Comparison of ENCODE assay signal across 9 cellular contexts in the genomic region with DNA sequence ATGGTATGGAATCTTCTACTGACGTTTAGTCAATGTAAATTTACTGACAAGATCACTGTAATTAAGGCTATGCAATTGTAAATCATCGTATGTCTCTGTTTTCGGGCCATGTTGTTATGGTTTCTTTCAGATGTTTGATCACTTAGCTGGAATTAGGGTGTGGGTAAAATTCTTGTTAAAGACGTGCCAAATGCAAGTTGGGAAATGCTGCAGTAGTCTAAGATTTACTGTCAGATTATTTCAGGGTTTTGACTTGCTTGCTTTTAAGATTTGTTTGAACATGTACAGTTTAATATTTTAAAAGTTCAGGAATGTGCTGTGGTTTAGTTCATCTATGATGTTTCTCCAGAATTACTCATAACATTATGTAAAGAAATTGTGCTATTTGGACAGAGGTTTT. TPM values are rescaled to one million over a fixed set of nuclear protein-coding genes. Genes with fewer than 3 reads are reported as not detected.
DNase-seq lines count a peak whose midpoint lies in the region; ATAC-seq and TF ChIP-seq lines count a peak whose summit lies in the region.
"Had no signal": no experiment of that assay in that cellular context is flagged by ENCODE, and none has a peak within 500 bp of the region (broad histone marks: within the 10 kb centered on the region; RNA-seq: fewer than 3 reads in every experiment).

No MANE protein-coding gene starts in this region.

- H3K36me3 ChIP-seq in suprapubic skin = no peaks in the 10 kb centered on the region
- no peaks in the 10 kb centered on the region for H3K36me3 ChIP-seq in gastrocnemius medialis

- H3K4me3 ChIP-seq in suprapubic skin = peak overlapping the region; percentile 20
- H3K4me3 ChIP-seq in gastrocnemius medialis = no peak overlapping the region

- H3K4me3 Mint-ChIP-seq in activated naive CD4-positive, alpha-beta T cell treated with anti-CD3 and anti-CD28 coated beads, Interleukin-2, amount 50 U/mL, for 24 hours = peak overlapping the region; percentile 82
- peak overlapping the region; percentile 63 for H3K4me3 Mint-ChIP-seq in activated T-helper 1 cell treated with anti-CD3 and anti-CD28 coated beads, Interleukin-12 subunit alpha, Interleukin-12 subunit beta, Interleukin-2, Interleukin-4 antibody, amounts not matched to agents 30 ng/mL and 10 ng/mL and 1 ng/mL, durations not matched to agents 14 hours and 24 hours and 36 hours
- H3K4me3 Mint-ChIP-seq: CD14-positive monocyte had no signal

- H3K27me3 ChIP-seq in foreskin keratinocyte (no peaks in the 10 kb centered on the region), suprapubic skin (no peaks in the 10 kb centered on the region), gastrocnemius medialis (no peaks in the 10 kb centered on the region)

- H3K4me1 ChIP-seq in foreskin keratinocyte (peaks cover 73% of the 10 kb centered on the region), suprapubic skin (peaks cover 76% of the 10 kb centered on the region), gastrocnemius medialis (peaks cover 30 to 53% of the 10 kb centered on the region in 2 donors)

- TF ChIP-seq POLR2A in suprapubic skin (IDR thresholded peaks at IDR 0.05) (no peak), gastrocnemius medialis (IDR thresholded peaks at IDR 0.05) (no peak)

- H3K9me3 ChIP-seq in suprapubic skin (no peaks in the 10 kb centered on the region), gastrocnemius medialis (no peaks in the 10 kb centered on the region)

- TF ChIP-seq CTCF in foreskin keratinocyte (conservative IDR thresholded peaks at IDR 0.05) (no peak), suprapubic skin (IDR thresholded peaks at IDR 0.05) (no peak), gastrocnemius medialis (IDR thresholded peaks at IDR 0.05 in 4 of 5, conservative IDR thresholded peaks at IDR 0.05 in 1 of 5) (no peak)

- H3K27ac ChIP-seq in foreskin keratinocyte = peak overlapping the region; percentile 80
- H3K27ac ChIP-seq in suprapubic skin = peak overlapping the region; percentile 87
- no peak overlapping the region for H3K27ac ChIP-seq in gastrocnemius medialis

- whole genome bisulfite sequencing in suprapubic skin = 20% methylated on average over 4 of the region's 4 CpGs

- peak overlapping the region; percentile 68 for H3K27ac Mint-ChIP-seq in activated naive CD4-positive, alpha-beta T cell treated with anti-CD3 and anti-CD28 coated beads, Interleukin-2, amount 50 U/mL, for 24 hours
- H3K27ac Mint-ChIP-seq in activated T-helper 1 cell treated with anti-CD3 and anti-CD28 coated beads, Interleukin-12 subunit alpha, Interleukin-12 subunit beta, Interleukin-2, Interleukin-4 antibody, amounts not matched to agents 30 ng/mL and 10 ng/mL and 1 ng/mL, durations not matched to agents 14 hours and 24 hours and 36 hours = peak overlapping the region; percentile 93
- H3K27ac Mint-ChIP-seq: CD14-positive monocyte had no signal

- no peaks in the 10 kb centered on the region for H3K9me3 Mint-ChIP-seq in activated naive CD4-positive, alpha-beta T cell treated with anti-CD3 and anti-CD28 coated beads, Interleukin-2, amount 50 U/mL, for 24 hours
- H3K9me3 Mint-ChIP-seq in activated T-helper 1 cell treated with anti-CD3 and anti-CD28 coated beads, Interleukin-12 subunit alpha, Interleukin-12 subunit beta, Interleukin-2, Interleukin-4 antibody, amounts not matched to agents 30 ng/mL and 10 ng/mL and 1 ng/mL, durations not matched to agents 14 hours and 24 hours and 36 hours = peaks cover 8% of the 10 kb centered on the region
- H3K9me3 Mint-ChIP-seq: CD14-positive monocyte had no signal

- intact Hi-C loops in activated T-helper 1 cell treated with anti-CD3 and anti-CD28 coated beads, Interleukin-12 subunit alpha, Interleukin-12 subunit beta, Interleukin-2, Interleukin-4 antibody, amounts not matched to agents 30 ng/mL and 10 ng/mL and 1 ng/mL, durations not matched to agents 14 hours and 24 hours and 36 hours (cut with micrococcal nuclease) = loop anchor here (1.0 to 2.0 kb wide), 4 partner anchors 10 to 49 kb away; partner anchors contain the start of gene NDFIP2
- intact Hi-C loops in gastrocnemius medialis (cut with DNase I; ENCODE audit: low total_unique reads) = no loop called here

- in situ Hi-C loops in gastrocnemius medialis (cut with MboI; ENCODE audit: low sequenced_read_pairs in 4 of 4) = no loop called here

- DNase-seq in activated naive CD4-positive, alpha-beta T cell treated with Interleukin-2 at 50 U/mL for 16 hours = no peak
- no peak for DNase-seq in activated T-helper 1 cell treated with anti-CD3 and anti-CD28 coated beads, Interleukin-12 subunit alpha, Interleukin-12 subunit beta, Interleukin-2, Interleukin-4 antibody, amounts not matched to agents 30 ng/mL and 10 ng/mL and 1 ng/mL, durations not matched to agents 14 hours and 24 hours and 36 hours (ENCODE audit: low spot score)
- DNase-seq in foreskin keratinocyte = peak; percentile 98 to 99
- no peak for DNase-seq in suprapubic skin (ENCODE audit: low spot score in 2 of 2)
- DNase-seq in GOT3 (lab: John Stamatoyannopoulos, UW) = no peak
- DNase-seq in gastrocnemius medialis = no peak

- H3K27me3 Mint-ChIP-seq in activated naive CD4-positive, alpha-beta T cell treated with anti-CD3 and anti-CD28 coated beads, Interleukin-2, amount 50 U/mL, for 24 hours = no peaks in the 10 kb centered on the region
- no peaks in the 10 kb centered on the region for H3K27me3 Mint-ChIP-seq in activated T-helper 1 cell treated with anti-CD3 and anti-CD28 coated beads, Interleukin-12 subunit alpha, Interleukin-12 subunit beta, Interleukin-2, Interleukin-4 antibody, amounts not matched to agents 30 ng/mL and 10 ng/mL and 1 ng/mL, durations not matched to agents 14 hours and 24 hours and 36 hours (ENCODE audit: insufficient read depth)

- TF ChIP-seq EP300 in suprapubic skin (IDR thresholded peaks at IDR 0.05) = no peak

- H3K4me1 Mint-ChIP-seq in activated naive CD4-positive, alpha-beta T cell treated with anti-CD3 and anti-CD28 coated beads, Interleukin-2, amount 50 U/mL, for 24 hours = peaks cover 91% of the 10 kb centered on the region
- peaks cover 94% of the 10 kb centered on the region for H3K4me1 Mint-ChIP-seq in activated T-helper 1 cell treated with anti-CD3 and anti-CD28 coated beads, Interleukin-12 subunit alpha, Interleukin-12 subunit beta, Interleukin-2, Interleukin-4 antibody, amounts not matched to agents 30 ng/mL and 10 ng/mL and 1 ng/mL, durations not matched to agents 14 hours and 24 hours and 36 hours (ENCODE audit: low read depth)
- H3K4me1 Mint-ChIP-seq: CD14-positive monocyte had no signal

- ATAC-seq in foreskin keratinocyte = peak; percentile 78
- ATAC-seq in GM19328 (IDR thresholded peaks at IDR 0.05; ENCODE audit: unreplicated experiment) = no peak
- ATAC-seq in gastrocnemius medialis = no peak

- peaks cover 14% of the 10 kb centered on the region for H3K36me3 Mint-ChIP-seq in activated naive CD4-positive, alpha-beta T cell treated with anti-CD3 and anti-CD28 coated beads, Interleukin-2, amount 50 U/mL, for 24 hours
- H3K36me3 Mint-ChIP-seq in activated T-helper 1 cell treated with anti-CD3 and anti-CD28 coated beads, Interleukin-12 subunit alpha, Interleukin-12 subunit beta, Interleukin-2, Interleukin-4 antibody, amounts not matched to agents 30 ng/mL and 10 ng/mL and 1 ng/mL, durations not matched to agents 14 hours and 24 hours and 36 hours (ENCODE audit: low read depth) = peaks cover 52% of the 10 kb centered on the region
- H3K36me3 Mint-ChIP-seq: CD14-positive monocyte had no signal

RNA-seq across cellular contexts. Expression of gene NDFIP2, which starts 10.8 kb away (rescaled TPM):
- 250 and 276 TPM in 2 replicates for total RNA-seq in activated T-helper 1 cell treated with anti-CD3 and anti-CD28 coated beads, Interleukin-12 subunit alpha, Interleukin-12 subunit beta, Interleukin-2, Interleukin-4 antibody, amounts not matched to agents 30 ng/mL and 10 ng/mL and 1 ng/mL, durations not matched to agents 14 hours and 24 hours and 36 hours
- total RNA-seq in foreskin keratinocyte (88.4 and 98.3 TPM in 2 replicates), suprapubic skin (100 to 1,000 TPM in 1 of 4 donors, 10 to 100 TPM in 3; 72.2 to 103 (median 86.2) TPM), gastrocnemius medialis (10 to 100 TPM; 21.8 to 47.8 (median 31.9) TPM)
- polyA plus RNA-seq in foreskin keratinocyte = 40.7 and 52.6 TPM in 2 replicates
- polyA plus RNA-seq: CD14-positive monocyte had no signal

Comparison
In these comparisons a context has a peak if more than half of its experiments do, and no peak if none do; other contexts are left out.
1. DNase-seq: peak in foreskin keratinocyte (2 of 2); none in activated naive CD4-positive, alpha-beta T cell treated with Interleukin-2 at 50 U/mL for 16 hours (single experiment), activated T-helper 1 cell treated with anti-CD3 and anti-CD28 coated beads, Interleukin-12 subunit alpha, Interleukin-12 subunit beta, Interleukin-2, Interleukin-4 antibody, amounts not matched to agents 30 ng/mL and 10 ng/mL and 1 ng/mL, durations not matched to agents 14 hours and 24 hours and 36 hours (single experiment), suprapubic skin (0 of 2), GOT3 (single experiment) and gastrocnemius medialis (0 of 2).
2. H3K27ac ChIP-seq: peak in foreskin keratinocyte (single experiment) and suprapubic skin (single experiment); none in gastrocnemius medialis (0 of 4).